32 cellular contexts compared by ENCODE assay signal in the genomic region with DNA sequence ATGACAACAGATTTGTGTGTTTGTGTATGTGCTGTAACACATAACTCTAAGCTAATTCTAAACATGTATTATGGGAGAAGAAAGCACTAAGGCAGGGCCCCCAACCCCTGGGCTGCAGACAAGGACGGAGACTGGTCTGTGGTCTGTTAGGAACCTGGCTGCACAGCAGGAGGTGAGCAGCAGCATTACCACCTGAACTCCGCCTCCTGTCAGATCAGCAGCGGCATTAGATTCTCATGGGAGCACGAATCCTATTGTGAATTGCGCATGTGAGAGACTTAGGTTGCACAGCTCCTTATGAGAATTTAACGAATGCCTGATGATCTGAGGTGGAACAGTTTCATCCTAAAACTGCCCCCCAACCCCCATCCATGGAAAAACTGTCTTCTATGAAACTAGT. TPM values are rescaled to one million over a fixed set of nuclear protein-coding genes. Genes with fewer than 3 reads are reported as not detected.
"Had no signal": no experiment of that assay in that cellular context is flagged by ENCODE, and none has a peak within 500 bp of the region (broad histone marks: within the 10 kb centered on the region; RNA-seq: fewer than 3 reads in every experiment).

No MANE protein-coding gene starts in this region.

- H3K27ac Mint-ChIP-seq: activated B cell treated with CpG ODN at 0.5 μM for 24 hours; activated CD8-positive, alpha-beta memory T cell treated with anti-CD3 and anti-CD28 coated beads, Interleukin-2, amount 10 ng/mL, durations not matched to agents 7 days and 5 days; activated CD8-positive, alpha-beta T cell treated with anti-CD3 and anti-CD28 coated beads for 36 hours; activated naive CD4-positive, alpha-beta T cell treated with anti-CD3 and anti-CD28 coated beads for 36 hours; activated naive CD8-positive, alpha-beta T cell treated with anti-CD3 and anti-CD28 coated beads for 36 hours; effector memory CD8-positive, alpha-beta T cell; immature natural killer cell; naive thymus-derived CD8-positive, alpha-beta T cell; stimulated activated memory B cell treated with anti-CD40 and anti-IgM and Interleukin-4, amounts not matched to agents 10 μg/mL and 1 μg/mL and 100 μg/mL, for 72 hours; T-helper 17 cell had no signal

- H3K27ac ChIP-seq: adrenal gland, body of pancreas, dorsolateral prefrontal cortex, parathyroid adenoma, psoas muscle, sigmoid colon, thyroid gland, upper lobe of right lung had no signal

- H3K27me3 Mint-ChIP-seq: activated naive CD8-positive, alpha-beta T cell treated with anti-CD3 and anti-CD28 coated beads for 36 hours; stimulated activated naive CD8-positive, alpha-beta T cell treated with anti-CD3 and anti-CD28 coated beads, Interleukin-15, amount 100 ng/mL, for 72 hours had no signal

- H3K36me3 Mint-ChIP-seq: activated naive CD8-positive, alpha-beta T cell treated with anti-CD3 and anti-CD28 coated beads for 36 hours; immature natural killer cell; naive thymus-derived CD8-positive, alpha-beta T cell; stimulated activated memory B cell treated with anti-CD40 and anti-IgM and Interleukin-4, amounts not matched to agents 10 μg/mL and 1 μg/mL and 100 μg/mL, for 72 hours had no signal

- H3K4me3 Mint-ChIP-seq: activated B cell treated with CpG ODN at 0.5 μM for 24 hours; activated CD8-positive, alpha-beta memory T cell treated with anti-CD3 and anti-CD28 coated beads, Interleukin-2, amount 10 ng/mL, durations not matched to agents 7 days and 5 days; activated CD8-positive, alpha-beta T cell treated with anti-CD3 and anti-CD28 coated beads for 36 hours; activated naive CD4-positive, alpha-beta T cell treated with anti-CD3 and anti-CD28 coated beads for 36 hours; activated naive CD8-positive, alpha-beta T cell treated with anti-CD3 and anti-CD28 coated beads for 36 hours; effector memory CD8-positive, alpha-beta T cell; immature natural killer cell; naive thymus-derived CD8-positive, alpha-beta T cell; neural crest cell; stimulated activated memory B cell treated with anti-CD40 and anti-IgM and Interleukin-4, amounts not matched to agents 10 μg/mL and 1 μg/mL and 100 μg/mL, for 72 hours; stimulated activated naive CD8-positive, alpha-beta T cell treated with anti-CD3 and anti-CD28 coated beads, Interleukin-15, amount 100 ng/mL, for 72 hours; T-helper 17 cell had no signal

- H3K4me3 ChIP-seq: adrenal gland, body of pancreas, dorsolateral prefrontal cortex, psoas muscle, sigmoid colon, thyroid gland, upper lobe of right lung had no signal

- H3K4me1 Mint-ChIP-seq: activated B cell treated with CpG ODN at 0.5 μM for 24 hours; immature natural killer cell; stimulated activated memory B cell treated with anti-CD40 and anti-IgM and Interleukin-4, amounts not matched to agents 10 μg/mL and 1 μg/mL and 100 μg/mL, for 72 hours had no signal

- DNase-seq: activated B cell treated with CpG ODN at 0.5 μM for 24 hours; activated CD4-positive, alpha-beta T cell treated with anti-CD3 and anti-CD28 coated beads, Interleukin-2, amount 50 U/mL, for 1 hour; activated CD8-positive, alpha-beta memory T cell treated with anti-CD3 and anti-CD28 coated beads, Interleukin-2, amount 10 ng/mL, durations not matched to agents 7 days and 5 days; activated CD8-positive, alpha-beta T cell treated with anti-CD3 and anti-CD28 coated beads for 36 hours; activated effector memory CD4-positive, alpha-beta T cell treated with anti-CD3 and anti-CD28 coated beads, Interleukin-2, amount 50 U/mL, for 16 hours; activated naive CD4-positive, alpha-beta T cell treated with anti-CD3 and anti-CD28 coated beads for 36 hours; activated naive CD8-positive, alpha-beta T cell treated with anti-CD3 and anti-CD28 coated beads for 36 hours; activated T-cell treated with anti-CD3 and anti-CD28 coated beads for 4 hours; aorta; body of pancreas; dorsolateral prefrontal cortex; effector memory CD8-positive, alpha-beta T cell; foreskin fibroblast; hippocampal formation; immature natural killer cell; naive thymus-derived CD8-positive, alpha-beta T cell; nucleus accumbens; psoas muscle; sigmoid colon; small intestine; stimulated activated CD4-positive, alpha-beta T cell treated with anti-CD3 and anti-CD28 coated beads, Interleukin-4, amount 100 ng/mL, for 4 hours; stimulated activated CD8-positive, alpha-beta memory T cell treated with anti-CD3 and anti-CD28 coated beads, Interleukin-4, amount 100 ng/mL, for 48 hours; stimulated activated naive CD8-positive, alpha-beta T cell treated with anti-CD3 and anti-CD28 coated beads, Interleukin-15, amount 100 ng/mL, for 72 hours; substantia nigra; T-helper 17 cell; thyroid gland; upper lobe of right lung had no signal

- H3K27me3 ChIP-seq: adrenal gland, body of pancreas, dorsolateral prefrontal cortex, sigmoid colon, thyroid gland, upper lobe of right lung had no signal

- H3K9me3 Mint-ChIP-seq: activated B cell treated with CpG ODN at 0.5 μM for 24 hours; activated CD8-positive, alpha-beta T cell treated with anti-CD3 and anti-CD28 coated beads for 36 hours; activated naive CD4-positive, alpha-beta T cell treated with anti-CD3 and anti-CD28 coated beads for 36 hours; activated naive CD8-positive, alpha-beta T cell treated with anti-CD3 and anti-CD28 coated beads for 36 hours; effector memory CD8-positive, alpha-beta T cell; naive thymus-derived CD8-positive, alpha-beta T cell; neural crest cell; stimulated activated memory B cell treated with anti-CD40 and anti-IgM and Interleukin-4, amounts not matched to agents 10 μg/mL and 1 μg/mL and 100 μg/mL, for 72 hours; stimulated activated naive CD8-positive, alpha-beta T cell treated with anti-CD3 and anti-CD28 coated beads, Interleukin-15, amount 100 ng/mL, for 72 hours had no signal

- H3K36me3 ChIP-seq: adrenal gland, sigmoid colon, thyroid gland, upper lobe of right lung had no signal

- H3K4me1 ChIP-seq: adrenal gland, body of pancreas, parathyroid adenoma, thyroid gland, upper lobe of right lung had no signal

- H3K9me3 ChIP-seq: adrenal gland, body of pancreas, psoas muscle, sigmoid colon, thyroid gland, upper lobe of right lung had no signal

- ATAC-seq: activated CD8-positive, alpha-beta memory T cell treated with anti-CD3 and anti-CD28 coated beads, Interleukin-2, amount 10 ng/mL, durations not matched to agents 7 days and 5 days; activated CD8-positive, alpha-beta T cell treated with anti-CD3 and anti-CD28 coated beads for 36 hours; body of pancreas; effector memory CD8-positive, alpha-beta T cell; esophagus mucosa; naive thymus-derived CD8-positive, alpha-beta T cell; psoas muscle; stimulated activated memory B cell treated with anti-CD40 and anti-IgM and Interleukin-4, amounts not matched to agents 10 μg/mL and 1 μg/mL and 100 μg/mL, for 72 hours; stimulated activated naive CD8-positive, alpha-beta T cell treated with anti-CD3 and anti-CD28 coated beads, Interleukin-15, amount 100 ng/mL, for 72 hours; T-helper 17 cell; upper lobe of right lung had no signal

RNA-seq across cellular contexts. Expression of a gene that starts 14.2 kb away (rescaled TPM):
- total RNA-seq: activated B cell treated with CpG ODN at 0.5 μM for 24 hours had no signal
- polyA plus RNA-seq: immature natural killer cell; naive thymus-derived CD8-positive, alpha-beta T cell had no signal
